ENCODE assay signal across 29 cellular contexts in the genomic region with DNA sequence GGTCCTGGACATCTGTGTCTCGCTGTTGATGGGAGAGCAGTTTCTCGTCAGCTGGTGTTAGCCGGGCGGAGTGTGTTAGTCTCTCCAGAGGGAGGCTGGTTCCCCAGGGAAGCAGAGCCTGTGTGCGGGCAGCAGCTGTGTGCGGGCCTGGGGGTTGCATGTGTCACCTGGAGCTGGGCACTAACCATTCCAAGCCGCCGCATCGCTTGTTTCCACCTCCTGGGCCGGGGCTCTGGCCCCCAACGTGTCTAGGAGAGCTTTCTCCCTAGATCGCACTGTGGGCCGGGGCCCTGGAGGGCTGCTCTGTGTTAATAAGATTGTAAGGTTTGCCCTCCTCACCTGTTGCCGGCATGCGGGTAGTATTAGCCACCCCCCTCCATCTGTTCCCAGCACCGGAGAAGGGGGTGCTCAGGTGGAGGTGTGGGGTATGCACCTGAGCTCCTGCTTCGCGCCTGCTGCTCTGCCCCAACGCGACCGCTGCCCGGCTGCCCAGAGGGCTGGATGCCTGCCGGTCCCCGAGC. TPM values are rescaled to one million over a fixed set of nuclear protein-coding genes. Genes with fewer than 3 reads are reported as not detected.
DNase-seq lines count a peak whose midpoint lies in the region; ATAC-seq and TF ChIP-seq lines count a peak whose summit lies in the region.
"Had no signal": no experiment of that assay in that cellular context is flagged by ENCODE, and none has a peak within 500 bp of the region (broad histone marks: within the 10 kb centered on the region; RNA-seq: fewer than 3 reads in every experiment).

No MANE protein-coding gene starts in this region.

- TF ChIP-seq EP300 in upper lobe of left lung (IDR thresholded peaks at IDR 0.05) = no peak

- H3K9me3 ChIP-seq in HEK293 (ENCODE audit: control insufficient read depth, insufficient read depth, low read depth, low read length) (no peaks in the 10 kb centered on the region), WERI-Rb-1 (ENCODE audit: severe bottlenecking) (peaks cover 6% of the 10 kb centered on the region), upper lobe of left lung (no peaks in the 10 kb centered on the region)
- H3K9me3 ChIP-seq: A549, Caco-2, vagina had no signal

- H3K27me3 ChIP-seq in WERI-Rb-1 (ENCODE audit: insufficient read depth, low read depth, severe bottlenecking) (no peaks in the 10 kb centered on the region), upper lobe of left lung (no peaks in the 10 kb centered on the region)
- H3K27me3 ChIP-seq: heart right ventricle, vagina had no signal

- peak; percentile 16 for DNase-seq in activated T-cell treated with anti-CD3 and anti-CD28 coated beads, Interleukin-2, amount 50 U/mL, for 24 hours
- DNase-seq in activated T-cell treated with anti-CD3 and anti-CD28 coated beads, Interleukin-2, amount 50 U/mL, for 72 hours = no peak
- DNase-seq in WERI-Rb-1 (peak; percentile 38), posterior vena cava (ENCODE audit: low spot score) (peak; percentile 65), upper lobe of left lung (no peak), AG08396 (ENCODE audit: low spot score) (no peak), NCI-H774 (lab: John Stamatoyannopoulos, UW) (no peak)
- DNase-seq: activated CD4-positive, alpha-beta T cell treated with anti-CD3 and anti-CD28 coated beads for 48 hours; Caco-2; cerebellar nuclear complex; erythroblast; heart right ventricle; HFFc6; naive thymus-derived CD8-positive, alpha-beta T cell; NCI-H1105 treated with DMSO at 0.1 percent for 48 hours; NCI-H446 treated with DMSO at 0.1 percent for 48 hours; occipital lobe; stimulated activated CD4-positive, alpha-beta T cell treated with anti-CD3 and anti-CD28 coated beads, Interleukin-12 subunit alpha, Interleukin-12 subunit beta, amount 100 ng/mL, for 4 hours; stimulated activated CD4-positive, alpha-beta T cell treated with anti-CD3 and anti-CD28 coated beads, Interleukin-4, amount 100 ng/mL, for 24 hours; stimulated activated naive B cell treated with anti-CD40 and anti-IgM and Interleukin-4, amounts not matched to agents 10 μg/mL and 1 μg/mL and 100 μg/mL, for 72 hours had no signal

- peaks cover 2% of the 10 kb centered on the region for H3K36me3 Mint-ChIP-seq in activated T-cell treated with anti-CD3 and anti-CD28 coated beads, Interleukin-2, amount 50 U/mL, for 24 hours (ENCODE audit: low read depth)
- H3K36me3 Mint-ChIP-seq in activated T-cell treated with anti-CD3 and anti-CD28 coated beads, Interleukin-2, amount 50 U/mL, for 72 hours (ENCODE audit: insufficient read depth in 2 of 2) = peaks cover 3% of the 10 kb centered on the region in 2 donors

- no peaks in the 10 kb centered on the region for H3K4me1 ChIP-seq in HEK293 (ENCODE audit: control insufficient read depth, insufficient read depth, low read length)
- H3K4me1 ChIP-seq in upper lobe of left lung = no peaks in the 10 kb centered on the region
- H3K4me1 ChIP-seq: A549, heart right ventricle, vagina had no signal

- intact Hi-C loops in posterior vena cava (cut with DNase I) = no loop called here

- CTCF ChIA-PET in HEK293 (lab: Yijun Ruan, JAX) = interaction anchor here (0.9 kb wide), 1 partner anchor 48 kb away, joined by 3 read pairs; no protein-coding TSS in a partner anchor

- H3K4me3 Mint-ChIP-seq in activated T-cell treated with anti-CD3 and anti-CD28 coated beads, Interleukin-2, amount 50 U/mL, for 24 hours = no peak overlapping the region
- no peak overlapping the region for H3K4me3 Mint-ChIP-seq in activated T-cell treated with anti-CD3 and anti-CD28 coated beads, Interleukin-2, amount 50 U/mL, for 72 hours
- H3K4me3 Mint-ChIP-seq: activated T-helper 1 cell treated with anti-CD3 and anti-CD28 coated beads, Interleukin-12 subunit alpha, Interleukin-12 subunit beta, Interleukin-2, Interleukin-4 antibody, amounts not matched to agents 30 ng/mL and 10 ng/mL and 1 ng/mL, durations not matched to agents 14 hours and 24 hours and 36 hours; HFFc6; mesothelial cell of epicardium; naive thymus-derived CD8-positive, alpha-beta T cell; stimulated activated naive B cell treated with anti-CD40 and anti-IgM and Interleukin-4, amounts not matched to agents 10 μg/mL and 1 μg/mL and 100 μg/mL, for 72 hours had no signal

- no peak for TF ChIP-seq CTCF in HEK293 (tag by site-specific recombination; IDR thresholded peaks at IDR 0.05)
- TF ChIP-seq CTCF in WERI-Rb-1 (IDR thresholded peaks at IDR 0.05; ENCODE audit: low read depth, low read length) = no peak
- TF ChIP-seq CTCF in upper lobe of left lung (IDR thresholded peaks at IDR 0.05) = no peak

- H3K36me3 ChIP-seq in HEK293 (ENCODE audit: control insufficient read depth in 2 of 2, insufficient read depth in 1 of 2, low read length in 2 of 2) (peaks cover 0 to 13% of the 10 kb centered on the region in 2 experiments; a peak in 1 of 3 replicates), WERI-Rb-1 (peaks cover 36% of the 10 kb centered on the region), upper lobe of left lung (peaks cover 0 to 6% (median 2%) of the 10 kb centered on the region in 4 donors)

- no peaks in the 10 kb centered on the region for H3K4me1 Mint-ChIP-seq in activated T-cell treated with anti-CD3 and anti-CD28 coated beads, Interleukin-2, amount 50 U/mL, for 24 hours (ENCODE audit: low read depth)
- H3K4me1 Mint-ChIP-seq in activated T-cell treated with anti-CD3 and anti-CD28 coated beads, Interleukin-2, amount 50 U/mL, for 72 hours (ENCODE audit: low read depth) = no peaks in the 10 kb centered on the region
- H3K4me1 Mint-ChIP-seq: naive thymus-derived CD8-positive, alpha-beta T cell; stimulated activated naive B cell treated with anti-CD40 and anti-IgM and Interleukin-4, amounts not matched to agents 10 μg/mL and 1 μg/mL and 100 μg/mL, for 72 hours had no signal

- no peak for TF ChIP-seq POLR2A in upper lobe of left lung (IDR thresholded peaks at IDR 0.05)

- peaks cover 3% of the 10 kb centered on the region for H3K9me3 Mint-ChIP-seq in activated T-cell treated with anti-CD3 and anti-CD28 coated beads, Interleukin-2, amount 50 U/mL, for 24 hours
- H3K9me3 Mint-ChIP-seq in activated T-cell treated with anti-CD3 and anti-CD28 coated beads, Interleukin-2, amount 50 U/mL, for 72 hours = peaks cover 0 to 2% of the 10 kb centered on the region in 2 donors
- H3K9me3 Mint-ChIP-seq: activated T-helper 1 cell treated with anti-CD3 and anti-CD28 coated beads, Interleukin-12 subunit alpha, Interleukin-12 subunit beta, Interleukin-2, Interleukin-4 antibody, amounts not matched to agents 30 ng/mL and 10 ng/mL and 1 ng/mL, durations not matched to agents 14 hours and 24 hours and 36 hours had no signal

- no peak overlapping the region for H3K27ac Mint-ChIP-seq in activated T-cell treated with anti-CD3 and anti-CD28 coated beads, Interleukin-2, amount 50 U/mL, for 24 hours
- no peak overlapping the region for H3K27ac Mint-ChIP-seq in activated T-cell treated with anti-CD3 and anti-CD28 coated beads, Interleukin-2, amount 50 U/mL, for 72 hours
- H3K27ac Mint-ChIP-seq: activated T-helper 1 cell treated with anti-CD3 and anti-CD28 coated beads, Interleukin-12 subunit alpha, Interleukin-12 subunit beta, Interleukin-2, Interleukin-4 antibody, amounts not matched to agents 30 ng/mL and 10 ng/mL and 1 ng/mL, durations not matched to agents 14 hours and 24 hours and 36 hours; HFFc6; mesothelial cell of epicardium; naive thymus-derived CD8-positive, alpha-beta T cell; stimulated activated naive B cell treated with anti-CD40 and anti-IgM and Interleukin-4, amounts not matched to agents 10 μg/mL and 1 μg/mL and 100 μg/mL, for 72 hours had no signal

- POLR2A ChIA-PET in HEK293 (lab: Yijun Ruan, JAX) = interaction anchor here (1.2 to 1.4 kb wide), 2 partner anchors 10 to 18 kb away, joined by 3 read pairs; a partner anchor contains a TSS

- no peaks in the 10 kb centered on the region for H3K27me3 Mint-ChIP-seq in activated T-cell treated with anti-CD3 and anti-CD28 coated beads, Interleukin-2, amount 50 U/mL, for 24 hours
- no peaks in the 10 kb centered on the region for H3K27me3 Mint-ChIP-seq in activated T-cell treated with anti-CD3 and anti-CD28 coated beads, Interleukin-2, amount 50 U/mL, for 72 hours (ENCODE audit: low read depth)
- H3K27me3 Mint-ChIP-seq: stimulated activated naive B cell treated with anti-CD40 and anti-IgM and Interleukin-4, amounts not matched to agents 10 μg/mL and 1 μg/mL and 100 μg/mL, for 72 hours had no signal

- ATAC-seq in activated T-cell treated with anti-CD3 and anti-CD28 coated beads, Interleukin-2, amount 50 U/mL, for 72 hours (replicated peaks in 1 of 2) = no peak
- no peak for ATAC-seq in upper lobe of left lung (ENCODE audit: low FRiP score in 2 of 2)
- ATAC-seq: naive thymus-derived CD8-positive, alpha-beta T cell; stimulated activated naive B cell treated with anti-CD40 and anti-IgM and Interleukin-4, amounts not matched to agents 10 μg/mL and 1 μg/mL and 100 μg/mL, for 72 hours had no signal

- 96% methylated on average over 16 to 24 of the region's 24 CpGs for WGBS in upper lobe of left lung, 2 donors

- H3K27ac ChIP-seq in HEK293 (ENCODE audit: extremely low read depth, low read depth, low read length) (no peak overlapping the region), WERI-Rb-1 (peak overlapping the region; percentile 13; the same call in 1 of the 2 replicates), upper lobe of left lung (no peak overlapping the region)
- H3K27ac ChIP-seq: A549, heart right ventricle, vagina had no signal

- H3K4me3 ChIP-seq in HEK293 (ENCODE audit: low read depth, low read length) = no peak overlapping the region
- H3K4me3 ChIP-seq in WERI-Rb-1 (ENCODE audit: low read depth, low read length) = no peak overlapping the region
- no peak overlapping the region for H3K4me3 ChIP-seq in upper lobe of left lung
- H3K4me3 ChIP-seq: A549, heart right ventricle, K562, vagina had no signal

TF ChIP-seq in HEK293, 187 proteins besides CTCF, POLR2A, EP300 and RAD21:
- TF ChIP-seq SCRT2 (tag by site-specific recombination; IDR thresholded peaks at IDR 0.05) = peak; percentile 54
- TF ChIP-seq ZNF626 (tag by site-specific recombination; IDR thresholded peaks at IDR 0.05) = no peak
- no peak for TF ChIP-seq EGR2 (tag by site-specific recombination; IDR thresholded peaks at IDR 0.05; ENCODE audit: low read depth)

RNA-seq across cellular contexts. Expression of a gene that starts 17.9 kb away (rescaled TPM):
- 10 to 100 TPM; 31.7 to 37.1 TPM for total RNA-seq in activated T-cell treated with anti-CD3 and anti-CD28 coated beads, Interleukin-2, amount 50 U/mL, for 72 hours
- total RNA-seq in posterior vena cava = 10 to 100 TPM; 38.7 to 42.8 TPM
- 100 to 1,000 TPM in 5 of 6 donors, 10 to 100 TPM in 1; 54.7 to 178 (median 157) TPM for total RNA-seq in upper lobe of left lung

RNA-seq across cellular contexts. Expression of a gene that starts 27.6 kb away (rescaled TPM):
- 100 to 1,000 TPM in 1 of 2 donors, 10 to 100 TPM in 1; 91.8 to 104 TPM for total RNA-seq in activated T-cell treated with anti-CD3 and anti-CD28 coated beads, Interleukin-2, amount 50 U/mL, for 72 hours
- total RNA-seq in posterior vena cava (10 to 100 TPM; 48.8 to 50.5 TPM), upper lobe of left lung (10 to 100 TPM; 48.2 to 86.2 (median 61.8) TPM)

RNA-seq across cellular contexts. Expression of a gene that starts 50.5 kb away (rescaled TPM):
- under 1 TPM in 1 of 2 donors, not detected in 1; 0.39 TPM for total RNA-seq in activated T-cell treated with anti-CD3 and anti-CD28 coated beads, Interleukin-2, amount 50 U/mL, for 72 hours
- total RNA-seq in posterior vena cava (under 1 TPM in 1 of 2 donors, not detected in 1; 0.24 TPM), upper lobe of left lung (1 to 10 TPM in 4 of 6 donors, under 1 TPM in 2; 0.15 to 7.3 (median 1.0) TPM)
- total RNA-seq: activated T-helper 1 cell treated with anti-CD3 and anti-CD28 coated beads, Interleukin-12 subunit alpha, Interleukin-12 subunit beta, Interleukin-2, Interleukin-4 antibody, amounts not matched to agents 30 ng/mL and 10 ng/mL and 1 ng/mL, durations not matched to agents 14 hours and 24 hours and 36 hours; HFFc6; K562; MCF 10A; naive thymus-derived CD8-positive, alpha-beta T cell; RPMI7951; T-helper 2 cell treated with Interferon-gamma antibody and Interleukin-4, amounts not matched to agents 100 ng/mL and 5 ng/mL, for 36 hours had no signal

Comparison
In these comparisons a context has a peak if more than half of its experiments do, and no peak if none do; other contexts are left out.
1. DNase-seq: peak in activated T-cell treated with anti-CD3 and anti-CD28 coated beads, Interleukin-2, amount 50 U/mL, for 24 hours (single experiment), WERI-Rb-1 (single experiment) and posterior vena cava (single experiment); none in activated T-cell treated with anti-CD3 and anti-CD28 coated beads, Interleukin-2, amount 50 U/mL, for 72 hours (0 of 2), upper lobe of left lung (0 of 2), AG08396 (single experiment) and NCI-H774 (single experiment).